In the genomic region with DNA sequence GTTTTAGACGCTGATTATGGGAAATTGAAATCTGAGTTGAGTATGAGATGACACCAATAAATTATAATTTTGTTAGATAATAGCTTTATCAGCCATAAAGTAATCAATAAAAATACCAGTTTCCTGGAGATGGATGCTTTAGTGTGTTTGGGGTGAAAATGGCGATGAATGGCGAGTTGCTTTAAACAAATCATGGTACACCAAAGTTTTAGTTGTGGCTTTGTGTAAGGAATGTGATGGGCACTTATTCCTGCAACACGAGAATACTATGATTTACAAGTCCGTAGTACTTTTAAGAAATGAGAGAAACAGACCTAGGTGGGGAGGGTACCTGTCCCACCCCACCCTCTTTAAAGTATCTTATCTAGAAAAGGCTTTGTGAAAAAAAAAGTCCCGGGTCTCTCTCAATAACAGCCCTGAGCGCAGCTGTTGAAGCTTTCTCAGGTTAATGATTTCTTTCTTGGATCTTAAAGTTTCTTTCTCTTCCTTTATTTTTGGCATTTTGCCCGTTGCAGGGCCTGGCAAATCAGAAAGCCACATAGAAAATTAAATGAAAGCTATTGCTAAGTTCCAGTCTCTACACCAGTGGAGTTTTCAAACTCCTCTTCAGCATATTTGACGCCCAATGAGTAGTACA, we compare ENCODE assay signal across 8 cellular contexts. TPM values are rescaled to one million over a fixed set of nuclear protein-coding genes. Genes with fewer than 3 reads are reported as not detected.
DNase-seq lines count a peak whose midpoint lies in the region; ATAC-seq and TF ChIP-seq lines count a peak whose summit lies in the region.

No MANE protein-coding gene starts in this region.

- no peak for TF ChIP-seq POLR2A in upper lobe of left lung (IDR thresholded peaks at IDR 0.05)

- intact Hi-C loops in left colon (cut with DNase I, micrococcal nuclease), result no loop called here

- H3K4me3 Mint-ChIP-seq in activated naive CD8-positive, alpha-beta T cell treated with anti-CD3 and anti-CD28 coated beads, Interleukin-2, amount 10 ng/mL, durations not matched to agents 7 days and 5 days, result peak overlapping the region; percentile 99

- no peaks in the 10 kb centered on the region for H3K9me3 ChIP-seq in upper lobe of left lung

- H3K4me1 ChIP-seq in upper lobe of left lung, result peaks cover 31 to 56% (median 36%) of the 10 kb centered on the region in 4 donors

- CTCF ChIA-PET in GM10248 (lab: Yijun Ruan, JAX), result interaction anchor here (1.2 to 1.9 kb wide), 4 partner anchors 23 to 314 kb away, joined by 4 to 11 read pairs (median 6); no protein-coding TSS in a partner anchor

- no peak for TF ChIP-seq EP300 in upper lobe of left lung (IDR thresholded peaks at IDR 0.05)

- peak overlapping the region in 3 of 4 donors; percentile 68 to 72 (median 72) for H3K4me3 ChIP-seq in upper lobe of left lung

- no peaks in the 10 kb centered on the region for H3K36me3 ChIP-seq in upper lobe of left lung

- H3K4me1 Mint-ChIP-seq in activated naive CD8-positive, alpha-beta T cell treated with anti-CD3 and anti-CD28 coated beads, Interleukin-2, amount 10 ng/mL, durations not matched to agents 7 days and 5 days, result peaks cover 37% of the 10 kb centered on the region

- H3K27me3 ChIP-seq in upper lobe of left lung, result peaks cover 0 to 7% (median 3%) of the 10 kb centered on the region in 4 donors

- no peak for TF ChIP-seq CTCF in GM10248 (IDR thresholded peaks at IDR 0.05; ENCODE audit: control extremely low read depth, extremely low read depth, low read depth, missing control alignments)
- no peak for TF ChIP-seq CTCF in upper lobe of left lung (IDR thresholded peaks at IDR 0.05)

- no peak for ATAC-seq in activated naive CD8-positive, alpha-beta T cell treated with anti-CD3 and anti-CD28 coated beads, Interleukin-2, amount 10 ng/mL, durations not matched to agents 7 days and 5 days (ENCODE audit: low read depth)
- ATAC-seq in left colon (peak; percentile 6), upper lobe of left lung (ENCODE audit: low FRiP score in 2 of 2) (no peak), HG02763 (IDR thresholded peaks at IDR 0.05; ENCODE audit: unreplicated experiment) (no peak), GM18909 (IDR thresholded peaks at IDR 0.05; ENCODE audit: poor library complexity, unreplicated experiment) (no peak)

- peak overlapping the region; percentile 94 for H3K27ac Mint-ChIP-seq in activated naive CD8-positive, alpha-beta T cell treated with anti-CD3 and anti-CD28 coated beads, Interleukin-2, amount 10 ng/mL, durations not matched to agents 7 days and 5 days

- H3K36me3 Mint-ChIP-seq in activated naive CD8-positive, alpha-beta T cell treated with anti-CD3 and anti-CD28 coated beads, Interleukin-2, amount 10 ng/mL, durations not matched to agents 7 days and 5 days, result peaks cover 34% of the 10 kb centered on the region

- H3K27ac ChIP-seq in upper lobe of left lung, result peak overlapping the region in 2 of 4 donors; percentile 71 to 84

- POLR2A ChIA-PET in GM10248 (lab: Yijun Ruan, JAX), result no interaction called here
- POLR2A ChIA-PET in activated naive CD8-positive, alpha-beta T cell treated with anti-CD3 and anti-CD28 coated beads, Interleukin-2, amount 10 ng/mL, durations not matched to agents 7 days and 5 days (lab: Charles Lee), result interaction anchor here (0.9 to 1.2 kb wide), 4 partner anchors 49 to 327 kb away, joined by 3 to 6 read pairs (median 4); a partner anchor contains a TSS

- DNase-seq in GM10248 (ENCODE audit: extremely low spot score) (peak; percentile 29), LHCN-M2 (ENCODE audit: low read depth) (peak; percentile 62), left colon (no peak), upper lobe of left lung (no peak), amniotic stem cell (lab: John Stamatoyannopoulos, UW) (no peak)
- DNase-seq in activated naive CD8-positive, alpha-beta T cell treated with anti-CD3 and anti-CD28 coated beads, Interleukin-2, amount 10 ng/mL, durations not matched to agents 7 days and 5 days, result no peak

- no peaks in the 10 kb centered on the region for H3K27me3 Mint-ChIP-seq in activated naive CD8-positive, alpha-beta T cell treated with anti-CD3 and anti-CD28 coated beads, Interleukin-2, amount 10 ng/mL, durations not matched to agents 7 days and 5 days

- WGBS in upper lobe of left lung, 2 donors, result 31 to 33% methylated on average over 9 of the region's 9 CpGs

- H3K9me3 Mint-ChIP-seq in activated naive CD8-positive, alpha-beta T cell treated with anti-CD3 and anti-CD28 coated beads, Interleukin-2, amount 10 ng/mL, durations not matched to agents 7 days and 5 days, result no peaks in the 10 kb centered on the region

RNA-seq across cellular contexts. Expression of a gene that starts 1.5 kb away (rescaled TPM):
- total RNA-seq in LHCN-M2 (2014; rRNA removed) (162 and 187 TPM in 2 replicates), left colon (10 to 100 TPM; 15.8 to 40.0 TPM), upper lobe of left lung (10 to 100 TPM in 1 of 6 donors, 1 to 10 TPM in 5; 2.1 to 12.9 (median 3.2) TPM)
- 93.5 TPM for polyA plus RNA-seq in LHCN-M2 (2012)
- 100 to 1,000 TPM; 320 to 355 TPM for total RNA-seq in activated naive CD8-positive, alpha-beta T cell treated with anti-CD3 and anti-CD28 coated beads, Interleukin-2, amount 10 ng/mL, durations not matched to agents 7 days and 5 days

RNA-seq across cellular contexts. Expression of a gene that starts 40.8 kb away (rescaled TPM):
- 0.13 TPM in 1 of 2 replicates, not detected in the other for total RNA-seq in LHCN-M2 (2014; rRNA removed)
- polyA plus RNA-seq in LHCN-M2 (2012), result 0.35 TPM
- under 1 TPM; 0.11 to 0.14 TPM for total RNA-seq in activated naive CD8-positive, alpha-beta T cell treated with anti-CD3 and anti-CD28 coated beads, Interleukin-2, amount 10 ng/mL, durations not matched to agents 7 days and 5 days
- 1 to 10 TPM in 1 of 2 donors, under 1 TPM in 1; 0.37 to 1.6 TPM for total RNA-seq in left colon
- total RNA-seq in upper lobe of left lung, result 1 to 10 TPM; 1.0 to 8.2 (median 5.6) TPM

Comparison
In these comparisons a context has a peak if more than half of its experiments do, and no peak if none do; other contexts are left out.
1. DNase-seq: peak in GM10248 (single experiment) and LHCN-M2 (single experiment); none in activated naive CD8-positive, alpha-beta T cell treated with anti-CD3 and anti-CD28 coated beads, Interleukin-2, amount 10 ng/mL, durations not matched to agents 7 days and 5 days (single experiment), left colon (0 of 2), upper lobe of left lung (0 of 2) and amniotic stem cell (single experiment).